ENCODE assay signal across 18 cellular contexts in the genomic region with DNA sequence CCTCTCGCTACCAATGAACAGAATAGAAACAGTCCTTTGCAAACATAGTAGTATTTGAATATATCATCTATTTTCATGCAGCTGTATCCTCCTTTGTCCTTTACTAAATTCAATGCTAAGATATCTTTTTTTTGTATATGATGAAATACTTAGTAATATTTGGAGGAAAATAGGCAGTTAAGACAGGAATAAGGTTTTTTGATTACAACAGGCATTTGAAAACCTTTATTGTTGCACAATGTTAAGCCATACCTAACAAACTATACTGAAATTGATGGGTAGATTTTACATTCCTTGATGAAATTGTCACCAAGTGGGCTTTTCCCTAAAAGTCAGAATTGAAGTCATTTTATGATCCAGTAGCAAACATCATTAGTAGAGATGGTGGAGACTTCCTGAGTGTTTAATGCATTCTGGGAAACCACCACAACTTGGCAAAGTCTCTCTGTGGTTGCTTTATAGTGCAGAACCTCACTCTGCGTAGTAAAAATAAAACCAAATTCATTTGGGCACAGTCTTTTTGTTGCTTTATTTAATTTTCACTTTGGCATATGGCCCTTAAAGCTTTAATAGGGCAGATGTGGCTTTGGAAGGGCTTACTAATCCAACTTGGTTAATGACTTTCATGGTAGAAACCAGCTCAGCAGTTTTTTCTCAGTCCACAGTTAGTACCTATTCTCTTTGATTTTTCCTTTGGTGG.
DNase-seq lines count a peak whose midpoint lies in the region; ATAC-seq and TF ChIP-seq lines count a peak whose summit lies in the region.
"Had no signal": no experiment of that assay in that cellular context is flagged by ENCODE, and none has a peak within 500 bp of the region (broad histone marks: within the 10 kb centered on the region; RNA-seq: fewer than 3 reads in every experiment).

No MANE protein-coding gene starts in this region.

- no peak for DNase-seq in natural killer cell treated with Interleukin-12 subunit alpha and Interleukin-12 subunit beta and Interleukin-15 and Interleukin-18, amount 100 ng/mL, for 72 hours (ENCODE audit: low spot score)
- DNase-seq in natural killer cell (no peak), NCI-H446 treated with DMSO at 0.1 percent for 48 hours (lab: John Stamatoyannopoulos, UW) (peak; percentile 64), cardiac fibroblast (ENCODE audit: low read depth in 2 of 2) (peak; percentile 16 to 19), stromal cell of bone marrow (ENCODE audit: low read depth) (peak; percentile 76)
- no peak for DNase-seq in activated CD8-positive, alpha-beta memory T cell treated with anti-CD3 and anti-CD28 coated beads, Interleukin-2, amount 50 U/mL, for 4 hours
- DNase-seq: activated CD4-positive, alpha-beta T cell treated with anti-CD3 and anti-CD28 coated beads, Interleukin-2, amount 50 U/mL, for 1 hour; activated gamma-delta T cell; H9; hypothalamus; left ventricle myocardium inferior; NCI-H2227 treated with DMSO at 0.1 percent for 48 hours; RPMI8226; stimulated activated CD4-positive, alpha-beta T cell treated with anti-CD3 and anti-CD28 coated beads, Interleukin-4, amount 100 ng/mL, for 1 hour had no signal

- H3K9me3 Mint-ChIP-seq in natural killer cell treated with Interleukin-12 subunit alpha and Interleukin-12 subunit beta and Interleukin-15 and Interleukin-18, amount 100 ng/mL, for 72 hours: peaks cover 11% of the 10 kb centered on the region
- H3K9me3 Mint-ChIP-seq in natural killer cell: peaks cover 0 to 7% of the 10 kb centered on the region in 2 donors

- TF ChIP-seq CTCF in natural killer cell (IDR thresholded peaks at IDR 0.05): no peak
- no peak for TF ChIP-seq CTCF in cardiac fibroblast (IDR thresholded peaks at IDR 0.05; ENCODE audit: low read depth, low read length)

- no peak overlapping the region for H3K27ac Mint-ChIP-seq in natural killer cell treated with Interleukin-12 subunit alpha and Interleukin-12 subunit beta and Interleukin-15 and Interleukin-18, amount 100 ng/mL, for 72 hours
- H3K27ac Mint-ChIP-seq in natural killer cell: no peak overlapping the region
- H3K27ac Mint-ChIP-seq: stimulated activated effector memory CD8-positive, alpha-beta T cell treated with anti-CD3 and anti-CD28 coated beads, Interleukin-12 subunit alpha, Interleukin-12 subunit beta, amount 100 ng/mL, for 72 hours had no signal

- peak overlapping the region; percentile 41 for H3K4me3 Mint-ChIP-seq in natural killer cell treated with Interleukin-12 subunit alpha and Interleukin-12 subunit beta and Interleukin-15 and Interleukin-18, amount 100 ng/mL, for 72 hours
- no peak overlapping the region for H3K4me3 Mint-ChIP-seq in natural killer cell
- H3K4me3 Mint-ChIP-seq: H9; stimulated activated effector memory CD8-positive, alpha-beta T cell treated with anti-CD3 and anti-CD28 coated beads, Interleukin-12 subunit alpha, Interleukin-12 subunit beta, amount 100 ng/mL, for 72 hours had no signal

- no peak for ATAC-seq in natural killer cell treated with Interleukin-12 subunit alpha and Interleukin-12 subunit beta and Interleukin-15 and Interleukin-18, amount 100 ng/mL, for 72 hours
- ATAC-seq in natural killer cell: no peak
- ATAC-seq in GM21367 (IDR thresholded peaks at IDR 0.05; ENCODE audit: unreplicated experiment): no peak
- no peak for ATAC-seq in GM18519 (IDR thresholded peaks at IDR 0.05; ENCODE audit: low FRiP score, unreplicated experiment)
- ATAC-seq: stimulated activated effector memory CD8-positive, alpha-beta T cell treated with anti-CD3 and anti-CD28 coated beads, Interleukin-12 subunit alpha, Interleukin-12 subunit beta, amount 100 ng/mL, for 72 hours had no signal

- H3K4me1 Mint-ChIP-seq in natural killer cell treated with Interleukin-12 subunit alpha and Interleukin-12 subunit beta and Interleukin-15 and Interleukin-18, amount 100 ng/mL, for 72 hours (ENCODE audit: low read depth in 2 of 2): peaks cover 0 to 15% of the 10 kb centered on the region in 2 donors
- H3K4me1 Mint-ChIP-seq in natural killer cell: peaks cover 0 to 8% of the 10 kb centered on the region in 2 donors
- H3K4me1 Mint-ChIP-seq: stimulated activated effector memory CD8-positive, alpha-beta T cell treated with anti-CD3 and anti-CD28 coated beads, Interleukin-12 subunit alpha, Interleukin-12 subunit beta, amount 100 ng/mL, for 72 hours had no signal

- H3K4me3 ChIP-seq in cardiac fibroblast (replicated peaks in 1 of 2; ENCODE audit: low read depth in 2 of 2, low read length in 2 of 2): no peak overlapping the region
- H3K4me3 ChIP-seq: left ventricle myocardium inferior had no signal

- intact Hi-C loops in natural killer cell (cut with micrococcal nuclease): no loop called here

- H3K36me3 Mint-ChIP-seq in natural killer cell treated with Interleukin-12 subunit alpha and Interleukin-12 subunit beta and Interleukin-15 and Interleukin-18, amount 100 ng/mL, for 72 hours: peaks cover 14% of the 10 kb centered on the region
- no peaks in the 10 kb centered on the region for H3K36me3 Mint-ChIP-seq in natural killer cell
- H3K36me3 Mint-ChIP-seq: stimulated activated effector memory CD8-positive, alpha-beta T cell treated with anti-CD3 and anti-CD28 coated beads, Interleukin-12 subunit alpha, Interleukin-12 subunit beta, amount 100 ng/mL, for 72 hours had no signal

- no peaks in the 10 kb centered on the region for H3K27me3 Mint-ChIP-seq in natural killer cell treated with Interleukin-12 subunit alpha and Interleukin-12 subunit beta and Interleukin-15 and Interleukin-18, amount 100 ng/mL, for 72 hours
- no peaks in the 10 kb centered on the region for H3K27me3 Mint-ChIP-seq in natural killer cell (ENCODE audit: low read depth in 2 of 2)
- H3K27me3 Mint-ChIP-seq: naive thymus-derived CD8-positive, alpha-beta T cell had no signal

Comparison
In these comparisons a context has a peak if more than half of its experiments do, and no peak if none do; other contexts are left out.
1. DNase-seq: peak in NCI-H446 treated with DMSO at 0.1 percent for 48 hours (single experiment), cardiac fibroblast (2 of 2) and stromal cell of bone marrow (single experiment); none in natural killer cell treated with Interleukin-12 subunit alpha and Interleukin-12 subunit beta and Interleukin-15 and Interleukin-18, amount 100 ng/mL, for 72 hours (single experiment), natural killer cell (single experiment) and activated CD8-positive, alpha-beta memory T cell treated with anti-CD3 and anti-CD28 coated beads, Interleukin-2, amount 50 U/mL, for 4 hours (single experiment).